8 cellular contexts compared by ENCODE assay signal in genomic region chr2:238720232-238720672, GRCh38.
A peak's percentile ranks its signal among the peaks of the same experiment; 100 is the strongest.
DNase-seq lines count a peak whose midpoint lies in the region; ATAC-seq and TF ChIP-seq lines count a peak whose summit lies in the region.

No MANE protein-coding gene starts in this region.

- no peaks in the 10 kb centered on the region for H3K79me2 ChIP-seq in OCI-LY7 (ENCODE audit: insufficient read depth, low read depth, low read length)

- H3K4me3 ChIP-seq in HAP-1 (no peak overlapping the region), OCI-LY7 (ENCODE audit: low read depth, low read length, poor library complexity, severe bottlenecking) (no peak overlapping the region), adrenal gland (no peak overlapping the region)

- H2AFZ ChIP-seq in OCI-LY7 (ENCODE audit: low read length) = no peak overlapping the region

- ATAC-seq in HG02852 (IDR thresholded peaks at IDR 0.05; ENCODE audit: unreplicated experiment) = no peak

- POLR2A ChIA-PET in OCI-LY7 (lab: Charles Lee) = interaction anchor here (0.6 kb wide), 1 partner anchor 84 kb away, joined by 3 read pairs; no protein-coding TSS in a partner anchor

- TF ChIP-seq CTCF in OCI-LY7 (conservative IDR thresholded peaks at IDR 0.05; ENCODE audit: low read length) (peak; percentile 76), adrenal gland (IDR thresholded peaks at IDR 0.05) (peak in 5 of 6 experiments; percentile 27 to 61 (median 53))

- CTCF ChIA-PET in OCI-LY7 (lab: Charles Lee; ENCODE audit: unreplicated experiment) = interaction anchor here (0.6 kb wide), 1 partner anchor 77 kb away, joined by 3 read pairs; no protein-coding TSS in a partner anchor

- no TSS peak for BruUV-seq in OCI-LY7 (replicated peaks; lab: Mats Ljungman, UMichigan)

- H3K4me2 ChIP-seq in OCI-LY7 (ENCODE audit: low read length) = no peak overlapping the region

- H3K36me3 ChIP-seq in HAP-1 (replicated peaks) (no peaks in the 10 kb centered on the region), OCI-LY7 (ENCODE audit: insufficient read depth, low read length) (no peaks in the 10 kb centered on the region), adrenal gland (replicated peaks in 1 of 2) (no peaks in the 10 kb centered on the region)

- no peaks in the 10 kb centered on the region for H3K9me2 ChIP-seq in OCI-LY7 (ENCODE audit: insufficient read depth, low read length)

- H3K27ac ChIP-seq in OCI-LY7 (ENCODE audit: low read depth, low read length, poor library complexity, severe bottlenecking) (no peak overlapping the region), adrenal gland (no peak overlapping the region)

- 32 to 48% (median 35%) methylated on average over 12 to 15 of the region's 15 CpGs for WGBS in adrenal gland, 4 donors

- H3K27me3 ChIP-seq in HAP-1 (ENCODE audit: low read depth) (no peaks in the 10 kb centered on the region; the same call in 1 of the 2 replicates), adrenal gland (peaks cover 8% of the 10 kb centered on the region)

- in situ Hi-C loops in HAP-1 (cut with MboI; ENCODE audit: low sequenced_read_pairs) = no loop called here

- intact Hi-C loops in OCI-LY7 (cut with micrococcal nuclease; ENCODE audit: unreplicated experiment) (no loop called here), adrenal gland (cut with DNase I) (no loop called here)

- H4K20me1 ChIP-seq in OCI-LY7 (ENCODE audit: insufficient read depth, low read length) = no peaks in the 10 kb centered on the region

- H3K9me3 ChIP-seq in HAP-1 = no peaks in the 10 kb centered on the region
- H3K9me3 ChIP-seq in OCI-LY7 (ENCODE audit: low read length) = no peaks in the 10 kb centered on the region
- H3K9me3 ChIP-seq in adrenal gland (replicated peaks in 1 of 3) = no peaks in the 10 kb centered on the region

- TF ChIP-seq POLR2A in adrenal gland (IDR thresholded peaks at IDR 0.05) = no peak

- peak; percentile 15 to 39 for DNase-seq in AML-193 (lab: John Stamatoyannopoulos, UW)
- peak; percentile 5 to 70 for DNase-seq in HAP-1 (ENCODE audit: low spot score in 2 of 2)
- peak; percentile 22 for DNase-seq in OCI-LY7 (ENCODE audit: low spot score)
- peak in 4 of 7 donors; percentile 25 to 65 (median 55) for DNase-seq in adrenal gland
- DNase-seq in iris pigment epithelial cell (ENCODE audit: low read depth) = peak; percentile 37
- peak; percentile 9 for DNase-seq in stimulated activated CD8-positive, alpha-beta memory T cell treated with anti-CD3 and anti-CD28 coated beads, Interleukin-15, amount 100 ng/mL, for 1 hour (ENCODE audit: low read depth)
- DNase-seq in foreskin melanocyte = no peak

- no peaks in the 10 kb centered on the region for H3K4me1 ChIP-seq in HAP-1
- no peaks in the 10 kb centered on the region for H3K4me1 ChIP-seq in OCI-LY7 (ENCODE audit: insufficient read depth, low read length, poor library complexity, severe bottlenecking)
- H3K4me1 ChIP-seq in adrenal gland (replicated peaks in 1 of 2) = no peaks in the 10 kb centered on the region
